13 cellular contexts compared by ENCODE assay signal in genomic region chr10:46546591-46547330, GRCh38. TPM values are rescaled to one million over a fixed set of nuclear protein-coding genes. Genes with fewer than 3 reads are reported as not detected.
DNase-seq lines count a peak whose midpoint lies in the region; ATAC-seq and TF ChIP-seq lines count a peak whose summit lies in the region.
"Had no signal": no experiment of that assay in that cellular context is flagged by ENCODE, and none has a peak within 500 bp of the region (broad histone marks: within the 10 kb centered on the region; RNA-seq: fewer than 3 reads in every experiment).

No MANE protein-coding gene starts in this region.

- H3K27me3 ChIP-seq in H9 (ENCODE audit: insufficient read depth, low read length) (no peaks in the 10 kb centered on the region), foreskin keratinocyte (peaks cover 91% of the 10 kb centered on the region)

- H3K27ac ChIP-seq in H9 (ENCODE audit: insufficient read length, low read depth, low read length) (no peak overlapping the region), foreskin keratinocyte (no peak overlapping the region)
- H3K27ac ChIP-seq: epithelial cell of prostate, neutrophil had no signal

- no peak overlapping the region for H3K4me3 Mint-ChIP-seq in H9

- H2BK120ac ChIP-seq in H9 (ENCODE audit: low read depth, low read length, poor library complexity, severe bottlenecking) = no peak overlapping the region

- H3K4me2 ChIP-seq in H9 (ENCODE audit: insufficient read depth, insufficient read length, low read length) = no peak overlapping the region

- no peaks in the 10 kb centered on the region for H3K9me3 ChIP-seq in H9 (ENCODE audit: control insufficient read depth, low read depth, low read length)
- H3K9me3 ChIP-seq: neutrophil had no signal

- intact Hi-C loops in sciatic nerve (cut with DNase I) = no loop called here

- H2BK5ac ChIP-seq in H9 (ENCODE audit: insufficient read length, low read length) = no peak overlapping the region

- no peak overlapping the region for H2BK15ac ChIP-seq in H9 (ENCODE audit: low read depth, low read length)

- ATAC-seq in foreskin keratinocyte (peak; percentile 73), sciatic nerve (no peak), HG03442 (IDR thresholded peaks at IDR 0.05; ENCODE audit: unreplicated experiment) (no peak), HG03196 (IDR thresholded peaks at IDR 0.05; ENCODE audit: unreplicated experiment) (no peak), HG03108 (IDR thresholded peaks at IDR 0.05; ENCODE audit: unreplicated experiment) (no peak)

- H3K14ac ChIP-seq in H9 (ENCODE audit: insufficient read depth, low read length) = no peak overlapping the region

- no peak overlapping the region for H3K23ac ChIP-seq in H9 (ENCODE audit: insufficient read length, low read depth, low read length)

- H3K36me3 Mint-ChIP-seq in H9 (ENCODE audit: insufficient read depth in 1 of 3, low read depth in 3 of 3) = peaks cover 0 to 3% (median 0%) of the 10 kb centered on the region in 3 experiments; a peak in 1 of 7 replicates

- no peak overlapping the region for H2AFZ ChIP-seq in H9 (ENCODE audit: low read length)

- WGBS in H9 (ENCODE audit: extremely low coverage, insufficient read length, low lambda C conversion rate) = no CpG with 5 or more reads among the region's 9 CpGs

- no peak overlapping the region for H4K91ac ChIP-seq in H9 (ENCODE audit: insufficient read length, low read depth, low read length)

- H3K27me3 Mint-ChIP-seq in H9 (ENCODE audit: low read depth) = peaks cover 9% of the 10 kb centered on the region

- H3K9me3 Mint-ChIP-seq in H9 = no peaks in the 10 kb centered on the region

- no peak overlapping the region for H4K8ac ChIP-seq in H9 (replicated peaks; ENCODE audit: insufficient read length, low read depth, low read length)

- no peak overlapping the region for H2BK20ac ChIP-seq in H9 (ENCODE audit: low read depth, low read length, poor library complexity, severe bottlenecking)

- no peak overlapping the region for H3K27ac Mint-ChIP-seq in H9

- no peak overlapping the region for H3K4ac ChIP-seq in H9 (ENCODE audit: low read depth, low read length)

- no peak overlapping the region for H3K18ac ChIP-seq in H9 (ENCODE audit: insufficient read length, low read depth, low read length)

- no peaks in the 10 kb centered on the region for H3K79me1 ChIP-seq in H9 (ENCODE audit: insufficient read depth, low read depth, low read length, poor library complexity, severe bottlenecking)

- H3K4me1 Mint-ChIP-seq in H9 = peaks cover 25 to 27% of the 10 kb centered on the region in 2 experiments

- no peaks in the 10 kb centered on the region for H3K23me2 ChIP-seq in H9 (ENCODE audit: insufficient read length, low read depth, low read length, poor library complexity, severe bottlenecking)

- no peak overlapping the region for H4K5ac ChIP-seq in H9 (ENCODE audit: insufficient read length, low read depth, low read length)

- H3K4me1 ChIP-seq in H9 (ENCODE audit: insufficient read depth, low read length) (peaks cover 8% of the 10 kb centered on the region; the same call in 1 of the 2 replicates), foreskin keratinocyte (no peaks in the 10 kb centered on the region)

- TF ChIP-seq CTCF in H9 (conservative IDR thresholded peaks at IDR 0.05) (no peak), foreskin keratinocyte (conservative IDR thresholded peaks at IDR 0.05) (no peak)

- H3K79me2 ChIP-seq in H9 (ENCODE audit: insufficient read depth, low read length) = no peaks in the 10 kb centered on the region

- no peak overlapping the region for H2BK12ac ChIP-seq in H9 (ENCODE audit: insufficient read length, low read depth, low read length)

- H3K9ac ChIP-seq in H9 (ENCODE audit: extremely low read depth, insufficient read length, low read length) = no peak overlapping the region

- H4K20me1 ChIP-seq in H9 (ENCODE audit: control insufficient read depth, insufficient read depth, insufficient read length) = no peaks in the 10 kb centered on the region

- no peak overlapping the region for H3T11ph ChIP-seq in H9 (ENCODE audit: low read length)

- peak; percentile 29 for DNase-seq in H9
- DNase-seq in RPMI8226 = peak; percentile 69
- DNase-seq in foreskin keratinocyte = peak; percentile 64 to 67
- DNase-seq in sciatic nerve (ENCODE audit: low spot score) = peak; percentile 61
- DNase-seq in T-helper 9 cell = no peak
- DNase-seq: amniotic stem cell, NCI-H1092 had no signal

- H3K56ac ChIP-seq in H9 (ENCODE audit: insufficient read length, low read depth, low read length) = no peak overlapping the region

- H2AK5ac ChIP-seq in H9 (ENCODE audit: insufficient read length, low read length) = no peak overlapping the region

RNA-seq across cellular contexts. Expression of gene GPRIN2, which starts 9.7 kb away (rescaled TPM):
- total RNA-seq in H9 (2021) = 10.1 and 10.5 TPM in 2 replicates
- total RNA-seq in foreskin keratinocyte = 0.58 and 0.78 TPM in 2 replicates
- polyA plus RNA-seq in foreskin keratinocyte = 0.47 and 0.84 TPM in 2 replicates
- 2.0 TPM for total RNA-seq in sciatic nerve

RNA-seq across cellular contexts. Expression of gene SYT15, which starts 32.2 kb away (rescaled TPM):
- total RNA-seq in H9 (2021) (0.59 and 0.81 TPM in 2 replicates), foreskin keratinocyte (0.10 and 0.32 TPM in 2 replicates), sciatic nerve (17.1 TPM)
- 0.10 and 0.13 TPM in 2 replicates for polyA plus RNA-seq in foreskin keratinocyte
- total RNA-seq: H7 had no signal
